ENCODE assay signal across 27 cellular contexts in the genomic region with DNA sequence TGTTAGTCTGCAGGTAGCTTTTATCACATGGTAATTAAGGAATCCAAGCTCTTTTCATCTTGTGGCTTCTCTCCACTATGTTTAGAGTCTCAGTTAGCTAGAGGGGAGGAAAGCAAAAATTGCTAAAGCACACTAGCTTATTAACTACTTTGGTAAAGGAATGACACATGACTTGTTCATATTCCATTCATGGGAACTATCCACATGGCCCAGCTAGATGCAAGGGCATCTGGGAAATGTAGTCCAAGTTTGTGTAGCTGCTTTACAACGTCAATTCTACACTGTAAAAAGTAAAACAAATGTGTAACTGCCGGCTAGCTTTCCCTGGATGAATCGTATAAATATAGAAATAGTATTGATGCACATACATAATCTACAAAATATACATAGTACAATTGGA.
DNase-seq lines count a peak whose midpoint lies in the region; ATAC-seq, FAIRE-seq and TF ChIP-seq lines count a peak whose summit lies in the region.
"Had no signal": no experiment of that assay in that cellular context is flagged by ENCODE, and none has a peak within 500 bp of the region (broad histone marks: within the 10 kb centered on the region; RNA-seq: fewer than 3 reads in every experiment).

No MANE protein-coding gene starts in this region.

- H3K27ac ChIP-seq in CD8-positive, alpha-beta memory T cell (ENCODE audit: low read depth, low read length) = no peak overlapping the region
- H3K27ac ChIP-seq: transverse colon had no signal

- POLR2A ChIA-PET in CD8-positive, alpha-beta memory T cell (lab: Charles Lee) = no interaction called here

- no peaks in the 10 kb centered on the region for H3K27me3 ChIP-seq in bronchial epithelial cell (ENCODE audit: control insufficient read depth, insufficient read depth, low read length)
- no peaks in the 10 kb centered on the region for H3K27me3 ChIP-seq in CD8-positive, alpha-beta memory T cell (ENCODE audit: insufficient read depth, low read length, poor library complexity, severe bottlenecking)
- H3K27me3 ChIP-seq: transverse colon had no signal

- no peaks in the 10 kb centered on the region for H3K4me1 ChIP-seq in CD8-positive, alpha-beta memory T cell (ENCODE audit: insufficient read depth, low read length)
- H3K4me1 ChIP-seq: transverse colon had no signal

- no peaks in the 10 kb centered on the region for H3K9me3 ChIP-seq in CD8-positive, alpha-beta memory T cell (ENCODE audit: low read length)

- DNase-seq in NCI-H748 (lab: John Stamatoyannopoulos, UW; ENCODE audit: unreplicated experiment) = peak; percentile 20
- no peak for DNase-seq in NCI-H748 treated with DMSO at 0.1 percent for 48 hours (lab: John Stamatoyannopoulos, UW)
- peak; percentile 1 for DNase-seq in NB4 (ENCODE audit: low read depth)
- DNase-seq in bronchial epithelial cell (ENCODE audit: low read depth) = peak; percentile 1
- DNase-seq in left kidney (ENCODE audit: low read depth, low spot score) = peak; percentile 14
- DNase-seq in CD8-positive, alpha-beta memory T cell = no peak
- DNase-seq in left ventricle myocardium superior = no peak
- DNase-seq: activated CD4-positive, alpha-beta T cell treated with anti-CD3 and anti-CD28 coated beads, Interleukin-2, amount 50 U/mL, for 48 hours; activated T-cell treated with anti-CD3 and anti-CD28 coated beads, Interleukin-2, amount 50 U/mL, for 72 hours; caudate nucleus; CD4-positive, alpha-beta memory T cell; effector memory CD8-positive, alpha-beta T cell; erythroblast; NCI-H146; NCI-H2107; NCI-H510A treated with DMSO at 0.1 percent for 48 hours; stimulated activated CD4-positive, alpha-beta T cell treated with anti-CD3 and anti-CD28 coated beads, Interleukin-4, amount 100 ng/mL, for 4 hours; T-cell; transverse colon had no signal

- no peak overlapping the region for H3K27ac Mint-ChIP-seq in CD8-positive, alpha-beta memory T cell
- H3K27ac Mint-ChIP-seq: activated T-cell treated with anti-CD3 and anti-CD28 coated beads, Interleukin-2, amount 50 U/mL, for 72 hours; B cell; CD4-positive, alpha-beta memory T cell; effector memory CD8-positive, alpha-beta T cell; IgD-negative memory B cell; natural killer cell treated with Interleukin-12 subunit alpha and Interleukin-12 subunit beta and Interleukin-15 and Interleukin-18, amount 100 ng/mL, for 72 hours; T-cell had no signal

- H3K4me3 Mint-ChIP-seq in CD8-positive, alpha-beta memory T cell = no peak overlapping the region
- H3K4me3 Mint-ChIP-seq: activated T-cell treated with anti-CD3 and anti-CD28 coated beads, Interleukin-2, amount 50 U/mL, for 72 hours; B cell; CD4-positive, alpha-beta memory T cell; effector memory CD8-positive, alpha-beta T cell; IgD-negative memory B cell; natural killer cell treated with Interleukin-12 subunit alpha and Interleukin-12 subunit beta and Interleukin-15 and Interleukin-18, amount 100 ng/mL, for 72 hours; T-cell had no signal

- no peak for TF ChIP-seq POLR2A in NB4 (IDR thresholded peaks at IDR 0.05; ENCODE audit: extremely low read depth, insufficient read length)

- CTCF ChIA-PET in CD8-positive, alpha-beta memory T cell (lab: Charles Lee) = no interaction called here

- H3K36me3 ChIP-seq in bronchial epithelial cell (ENCODE audit: control insufficient read depth, insufficient read depth, low read length) = no peaks in the 10 kb centered on the region
- no peaks in the 10 kb centered on the region for H3K36me3 ChIP-seq in CD8-positive, alpha-beta memory T cell (ENCODE audit: insufficient read depth, low read length)
- H3K36me3 ChIP-seq: transverse colon had no signal

- no peaks in the 10 kb centered on the region for H3K27me3 Mint-ChIP-seq in CD8-positive, alpha-beta memory T cell
- H3K27me3 Mint-ChIP-seq: B cell; CD4-positive, alpha-beta memory T cell; effector memory CD8-positive, alpha-beta T cell; IgD-negative memory B cell; natural killer cell treated with Interleukin-12 subunit alpha and Interleukin-12 subunit beta and Interleukin-15 and Interleukin-18, amount 100 ng/mL, for 72 hours; T-cell had no signal

- H3K4me1 Mint-ChIP-seq in CD8-positive, alpha-beta memory T cell = no peaks in the 10 kb centered on the region
- H3K4me1 Mint-ChIP-seq: B cell; CD4-positive, alpha-beta memory T cell; IgD-negative memory B cell; T-cell had no signal

- FAIRE-seq in bronchial epithelial cell (lab: Jason Lieb, UNC) = no peak
- FAIRE-seq: GM12891, RCC 7860, TTC549 had no signal

- H3K36me3 Mint-ChIP-seq in CD8-positive, alpha-beta memory T cell = no peaks in the 10 kb centered on the region
- H3K36me3 Mint-ChIP-seq: CD4-positive, alpha-beta memory T cell; IgD-negative memory B cell; natural killer cell treated with Interleukin-12 subunit alpha and Interleukin-12 subunit beta and Interleukin-15 and Interleukin-18, amount 100 ng/mL, for 72 hours; T-cell had no signal

- ATAC-seq in GM18520 (IDR thresholded peaks at IDR 0.05; ENCODE audit: unreplicated experiment) (no peak), left ventricle myocardium superior (no peak)
- ATAC-seq: activated CD4-positive, CD25-positive, alpha-beta regulatory T cell treated with anti-CD3 and anti-CD28 coated beads, Interleukin-2, amount 50 U/mL, for 24 hours; activated T-cell treated with anti-CD3 and anti-CD28 coated beads, Interleukin-2, amount 50 U/mL, for 72 hours; effector memory CD8-positive, alpha-beta T cell; natural killer cell treated with Interleukin-12 subunit alpha and Interleukin-12 subunit beta and Interleukin-15 and Interleukin-18, amount 100 ng/mL, for 72 hours; T-cell had no signal

- intact Hi-C loops in left ventricle myocardium superior (cut with micrococcal nuclease) = no loop called here

- TF ChIP-seq CTCF in NB4 (IDR thresholded peaks at IDR 0.05; ENCODE audit: low read depth, low read length) = no peak
- TF ChIP-seq CTCF in bronchial epithelial cell (IDR thresholded peaks at IDR 0.05; ENCODE audit: insufficient read depth, low read length, severe bottlenecking) = no peak

- H3K9me3 Mint-ChIP-seq in CD8-positive, alpha-beta memory T cell = peaks cover 0 to 12% (median 2%) of the 10 kb centered on the region in 5 donors

- H3K4me3 ChIP-seq in NB4 (ENCODE audit: low read depth, low read length) (no peak overlapping the region), bronchial epithelial cell (ENCODE audit: low read depth, low read length) (no peak overlapping the region)
- H3K4me3 ChIP-seq in CD8-positive, alpha-beta memory T cell (ENCODE audit: low read length) = no peak overlapping the region
- H3K4me3 ChIP-seq: transverse colon had no signal

Comparison
In these comparisons a context has a peak if more than half of its experiments do, and no peak if none do; other contexts are left out.
1. DNase-seq: peak in NCI-H748 (single experiment), NB4 (single experiment), bronchial epithelial cell (single experiment) and left kidney (single experiment); none in NCI-H748 treated with DMSO at 0.1 percent for 48 hours (single experiment), CD8-positive, alpha-beta memory T cell (0 of 5) and left ventricle myocardium superior (single experiment).